ENCODE assay signal across 1 cellular context in genomic region chr11:34665077-34665835, GRCh38.
A peak's percentile ranks its signal among the peaks of the same experiment; 100 is the strongest.
TF ChIP-seq lines count a peak whose summit lies in the region.

No MANE protein-coding gene starts in this region.

TF ChIP-seq in HepG2, 621 proteins besides CTCF, POLR2A, EP300 and RAD21 (continued from another document and continues in another):
- TF ChIP-seq, protein P1, sequence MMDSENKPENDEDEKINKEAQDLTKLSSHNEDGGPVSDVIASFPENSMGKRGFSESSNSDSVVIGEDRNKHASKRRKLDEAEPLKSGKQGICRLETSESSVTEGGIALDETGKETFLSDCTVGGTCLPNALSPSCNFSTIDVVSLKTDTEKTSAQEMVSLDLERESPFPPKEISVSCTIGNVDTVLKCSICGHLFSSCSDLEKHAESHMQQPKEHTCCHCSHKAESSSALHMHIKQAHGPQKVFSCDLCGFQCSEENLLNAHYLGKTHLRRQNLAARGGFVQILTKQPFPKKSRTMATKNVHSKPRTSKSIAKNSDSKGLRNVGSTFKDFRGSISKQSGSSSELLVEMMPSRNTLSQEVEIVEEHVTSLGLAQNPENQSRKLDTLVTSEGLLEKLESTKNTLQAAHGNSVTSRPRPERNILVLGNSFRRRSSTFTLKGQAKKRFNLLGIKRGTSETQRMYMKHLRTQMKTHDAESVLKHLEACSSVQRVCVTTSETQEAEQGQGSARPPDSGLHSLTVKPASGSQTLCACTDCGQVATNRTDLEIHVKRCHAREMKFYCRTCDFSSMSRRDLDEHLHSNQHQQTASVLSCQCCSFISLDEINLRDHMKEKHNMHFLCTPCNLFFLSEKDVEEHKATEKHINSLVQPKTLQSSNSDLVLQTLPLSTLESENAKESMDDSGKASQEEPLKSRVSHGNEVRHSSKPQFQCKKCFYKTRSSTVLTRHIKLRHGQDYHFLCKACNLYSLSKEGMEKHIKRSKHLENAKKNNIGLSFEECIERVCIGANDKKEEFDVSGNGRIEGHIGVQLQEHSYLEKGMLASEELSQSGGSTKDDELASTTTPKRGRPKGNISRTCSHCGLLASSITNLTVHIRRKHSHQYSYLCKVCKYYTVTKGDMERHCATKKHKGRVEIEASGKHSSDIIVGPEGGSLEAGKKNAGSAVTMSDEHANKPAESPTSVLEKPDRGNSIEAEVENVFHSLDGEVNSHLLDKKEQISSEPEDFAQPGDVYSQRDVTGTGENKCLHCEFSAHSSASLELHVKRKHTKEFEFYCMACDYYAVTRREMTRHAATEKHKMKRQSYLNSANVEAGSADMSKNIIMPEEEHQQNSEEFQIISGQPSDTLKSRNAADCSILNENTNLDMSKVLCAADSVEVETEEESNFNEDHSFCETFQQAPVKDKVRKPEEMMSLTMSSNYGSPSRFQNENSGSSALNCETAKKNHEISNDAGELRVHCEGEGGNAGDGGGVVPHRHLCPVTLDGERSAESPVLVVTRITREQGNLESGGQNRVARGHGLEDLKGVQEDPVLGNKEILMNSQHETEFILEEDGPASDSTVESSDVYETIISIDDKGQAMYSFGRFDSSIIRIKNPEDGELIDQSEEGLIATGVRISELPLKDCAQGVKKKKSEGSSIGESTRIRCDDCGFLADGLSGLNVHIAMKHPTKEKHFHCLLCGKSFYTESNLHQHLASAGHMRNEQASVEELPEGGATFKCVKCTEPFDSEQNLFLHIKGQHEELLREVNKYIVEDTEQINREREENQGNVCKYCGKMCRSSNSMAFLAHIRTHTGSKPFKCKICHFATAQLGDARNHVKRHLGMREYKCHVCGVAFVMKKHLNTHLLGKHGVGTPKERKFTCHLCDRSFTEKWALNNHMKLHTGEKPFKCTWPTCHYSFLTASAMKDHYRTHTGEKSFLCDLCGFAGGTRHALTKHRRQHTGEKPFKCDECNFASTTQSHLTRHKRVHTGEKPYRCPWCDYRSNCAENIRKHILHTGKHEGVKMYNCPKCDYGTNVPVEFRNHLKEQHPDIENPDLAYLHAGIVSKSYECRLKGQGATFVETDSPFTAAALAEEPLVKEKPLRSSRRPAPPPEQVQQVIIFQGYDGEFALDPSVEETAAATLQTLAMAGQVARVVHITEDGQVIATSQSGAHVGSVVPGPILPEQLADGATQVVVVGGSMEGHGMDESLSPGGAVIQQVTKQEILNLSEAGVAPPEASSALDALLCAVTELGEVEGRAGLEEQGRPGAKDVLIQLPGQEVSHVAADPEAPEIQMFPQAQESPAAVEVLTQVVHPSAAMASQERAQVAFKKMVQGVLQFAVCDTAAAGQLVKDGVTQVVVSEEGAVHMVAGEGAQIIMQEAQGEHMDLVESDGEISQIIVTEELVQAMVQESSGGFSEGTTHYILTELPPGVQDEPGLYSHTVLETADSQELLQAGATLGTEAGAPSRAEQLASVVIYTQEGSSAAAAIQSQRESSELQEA (CRISPR knock-in tag; IDR thresholded peaks at IDR 0.05; ENCODE audit: not compliant biosample characterization) = no peak
- TF ChIP-seq, protein P2, sequence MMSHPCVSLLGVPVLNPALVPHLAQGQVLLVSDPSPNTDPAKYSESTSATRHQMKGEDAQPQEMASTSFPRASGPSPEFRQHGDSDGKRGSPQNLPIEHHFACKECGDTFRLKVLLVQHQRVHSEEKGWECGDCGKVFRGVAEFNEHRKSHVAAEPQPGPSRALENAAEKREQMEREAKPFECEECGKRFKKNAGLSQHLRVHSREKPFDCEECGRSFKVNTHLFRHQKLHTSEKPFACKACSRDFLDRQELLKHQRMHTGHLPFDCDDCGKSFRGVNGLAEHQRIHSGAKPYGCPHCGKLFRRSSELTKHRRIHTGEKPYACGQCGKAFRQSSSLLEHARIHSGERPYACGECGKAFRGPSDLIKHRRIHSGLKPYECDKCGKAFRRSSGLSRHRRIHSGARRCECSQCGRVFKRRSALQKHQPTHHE (CRISPR knock-in tag; IDR thresholded peaks at IDR 0.05; ENCODE audit: borderline replicate concordance) = no peak
- TF ChIP-seq ZNF674 (CRISPR knock-in tag; IDR thresholded peaks at IDR 0.05; ENCODE audit: low read depth) = no peak
- peak; percentile 83 for TF ChIP-seq HOXA5 (CRISPR knock-in tag; IDR thresholded peaks at IDR 0.05)
- TF ChIP-seq SRF (IDR thresholded peaks at IDR 0.05; ENCODE audit: low read depth, low read length) = no peak
- TF ChIP-seq, protein P3, sequence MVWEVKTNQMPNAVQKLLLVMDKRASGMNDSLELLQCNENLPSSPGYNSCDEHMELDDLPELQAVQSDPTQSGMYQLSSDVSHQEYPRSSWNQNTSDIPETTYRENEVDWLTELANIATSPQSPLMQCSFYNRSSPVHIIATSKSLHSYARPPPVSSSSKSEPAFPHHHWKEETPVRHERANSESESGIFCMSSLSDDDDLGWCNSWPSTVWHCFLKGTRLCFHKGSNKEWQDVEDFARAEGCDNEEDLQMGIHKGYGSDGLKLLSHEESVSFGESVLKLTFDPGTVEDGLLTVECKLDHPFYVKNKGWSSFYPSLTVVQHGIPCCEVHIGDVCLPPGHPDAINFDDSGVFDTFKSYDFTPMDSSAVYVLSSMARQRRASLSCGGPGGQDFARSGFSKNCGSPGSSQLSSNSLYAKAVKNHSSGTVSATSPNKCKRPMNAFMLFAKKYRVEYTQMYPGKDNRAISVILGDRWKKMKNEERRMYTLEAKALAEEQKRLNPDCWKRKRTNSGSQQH (CRISPR knock-in tag; IDR thresholded peaks at IDR 0.05; ENCODE audit: low read depth) = no peak
- TF ChIP-seq HMG20B (CRISPR knock-in tag; conservative IDR thresholded peaks at IDR 0.05) = peak; percentile 87
- TF ChIP-seq SIN3B (IDR thresholded peaks at IDR 0.05; ENCODE audit: low read length) = no peak
- TF ChIP-seq BCL6 (CRISPR knock-in tag; IDR thresholded peaks at IDR 0.05) = peak; percentile 78
- TF ChIP-seq ATRX (CRISPR knock-in tag; IDR thresholded peaks at IDR 0.05; ENCODE audit: borderline replicate concordance) = no peak
- no peak for TF ChIP-seq EEA1 (CRISPR knock-in tag; IDR thresholded peaks at IDR 0.05; ENCODE audit: borderline replicate concordance)
- TF ChIP-seq ELF3 (CRISPR knock-in tag; IDR thresholded peaks at IDR 0.05) = peak; percentile 69; the same call in 1 of the 2 replicates
- peak; percentile 76 for TF ChIP-seq PHF21A (CRISPR knock-in tag; IDR thresholded peaks at IDR 0.05)
- TF ChIP-seq, protein P4, sequence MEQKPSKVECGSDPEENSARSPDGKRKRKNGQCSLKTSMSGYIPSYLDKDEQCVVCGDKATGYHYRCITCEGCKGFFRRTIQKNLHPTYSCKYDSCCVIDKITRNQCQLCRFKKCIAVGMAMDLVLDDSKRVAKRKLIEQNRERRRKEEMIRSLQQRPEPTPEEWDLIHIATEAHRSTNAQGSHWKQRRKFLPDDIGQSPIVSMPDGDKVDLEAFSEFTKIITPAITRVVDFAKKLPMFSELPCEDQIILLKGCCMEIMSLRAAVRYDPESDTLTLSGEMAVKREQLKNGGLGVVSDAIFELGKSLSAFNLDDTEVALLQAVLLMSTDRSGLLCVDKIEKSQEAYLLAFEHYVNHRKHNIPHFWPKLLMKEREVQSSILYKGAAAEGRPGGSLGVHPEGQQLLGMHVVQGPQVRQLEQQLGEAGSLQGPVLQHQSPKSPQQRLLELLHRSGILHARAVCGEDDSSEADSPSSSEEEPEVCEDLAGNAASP (CRISPR knock-in tag; IDR thresholded peaks at IDR 0.05; ENCODE audit: borderline replicate concordance) = peak; percentile 84; the same call in 1 of the 2 replicates
- no peak for TF ChIP-seq RORA (CRISPR knock-in tag; IDR thresholded peaks at IDR 0.05)
- TF ChIP-seq, protein P5, sequence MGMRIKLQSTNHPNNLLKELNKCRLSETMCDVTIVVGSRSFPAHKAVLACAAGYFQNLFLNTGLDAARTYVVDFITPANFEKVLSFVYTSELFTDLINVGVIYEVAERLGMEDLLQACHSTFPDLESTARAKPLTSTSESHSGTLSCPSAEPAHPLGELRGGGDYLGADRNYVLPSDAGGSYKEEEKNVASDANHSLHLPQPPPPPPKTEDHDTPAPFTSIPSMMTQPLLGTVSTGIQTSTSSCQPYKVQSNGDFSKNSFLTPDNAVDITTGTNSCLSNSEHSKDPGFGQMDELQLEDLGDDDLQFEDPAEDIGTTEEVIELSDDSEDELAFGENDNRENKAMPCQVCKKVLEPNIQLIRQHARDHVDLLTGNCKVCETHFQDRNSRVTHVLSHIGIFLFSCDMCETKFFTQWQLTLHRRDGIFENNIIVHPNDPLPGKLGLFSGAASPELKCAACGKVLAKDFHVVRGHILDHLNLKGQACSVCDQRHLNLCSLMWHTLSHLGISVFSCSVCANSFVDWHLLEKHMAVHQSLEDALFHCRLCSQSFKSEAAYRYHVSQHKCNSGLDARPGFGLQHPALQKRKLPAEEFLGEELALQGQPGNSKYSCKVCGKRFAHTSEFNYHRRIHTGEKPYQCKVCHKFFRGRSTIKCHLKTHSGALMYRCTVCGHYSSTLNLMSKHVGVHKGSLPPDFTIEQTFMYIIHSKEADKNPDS (CRISPR knock-in tag; IDR thresholded peaks at IDR 0.05) = no peak
- no peak for TF ChIP-seq AGO1 (IDR thresholded peaks at IDR 0.05; ENCODE audit: low read depth, low read length, poor library complexity, severe bottlenecking)
- no peak for TF ChIP-seq YEATS4 (CRISPR knock-in tag; IDR thresholded peaks at IDR 0.05; ENCODE audit: borderline replicate concordance)
- no peak for TF ChIP-seq ZNF567 (CRISPR knock-in tag; IDR thresholded peaks at IDR 0.05; ENCODE audit: borderline replicate concordance)
- TF ChIP-seq DBP (CRISPR knock-in tag; IDR thresholded peaks at IDR 0.05; ENCODE audit: not compliant biosample characterization) = no peak
- TF ChIP-seq SP4 (CRISPR knock-in tag; IDR thresholded peaks at IDR 0.05) = no peak
- peak; percentile 20; the same call in 1 of the 2 replicates for TF ChIP-seq ZNF281 (CRISPR knock-in tag; IDR thresholded peaks at IDR 0.05; ENCODE audit: borderline replicate concordance)
- no peak for TF ChIP-seq ZNF318 (CRISPR knock-in tag; IDR thresholded peaks at IDR 0.05)
